8 cellular contexts compared by ENCODE assay signal in the genomic region with DNA sequence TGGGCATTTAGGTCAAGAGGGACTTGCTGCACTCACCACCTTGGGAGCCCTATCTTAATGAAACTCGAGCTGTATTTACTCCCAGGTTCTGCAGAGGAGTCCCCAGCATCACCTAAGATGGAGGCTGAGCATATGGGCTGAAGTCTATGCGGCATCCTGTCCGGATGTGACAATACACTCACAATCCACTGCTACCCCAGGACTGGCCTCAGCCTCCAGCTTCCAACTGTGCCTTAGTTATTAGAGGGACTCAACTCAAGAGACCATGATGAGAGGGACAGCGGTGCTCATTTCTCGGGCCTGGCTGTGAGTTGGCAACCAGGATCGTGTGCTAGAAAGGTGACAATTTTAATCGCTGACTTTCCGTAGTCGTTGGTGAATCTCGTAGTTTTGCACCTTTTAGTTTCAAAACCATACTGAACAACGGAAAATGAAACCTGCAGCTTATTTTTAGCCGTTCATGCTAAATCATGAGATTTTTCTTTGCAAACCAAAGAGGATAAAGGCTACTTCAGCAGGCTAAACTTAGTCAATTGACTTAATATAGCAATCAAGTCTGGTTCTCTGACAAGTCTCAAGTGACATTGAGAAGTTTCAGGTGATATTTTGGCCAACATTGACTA. TPM values are rescaled to one million over a fixed set of nuclear protein-coding genes. Genes with fewer than 3 reads are reported as not detected.
DNase-seq lines count a peak whose midpoint lies in the region; ATAC-seq, FAIRE-seq and TF ChIP-seq lines count a peak whose summit lies in the region.

No MANE protein-coding gene starts in this region.

- ATAC-seq in HG02759 (IDR thresholded peaks at IDR 0.05; ENCODE audit: unreplicated experiment) = peak; percentile 51

- peaks cover 0 to 3% of the 10 kb centered on the region in 2 donors for H3K4me1 ChIP-seq in kidney (ENCODE audit: control insufficient read depth in 1 of 2, insufficient read depth in 1 of 2, low read depth in 1 of 2, low read length in 2 of 2)

- no peaks in the 10 kb centered on the region for H3K9me3 ChIP-seq in kidney (ENCODE audit: control insufficient read depth in 1 of 2, low read length in 2 of 2)

- intact Hi-C loops in kidney (cut with DNase I) = no loop called here

- peaks cover 5 to 10% of the 10 kb centered on the region in 2 donors for H3K36me3 ChIP-seq in kidney (ENCODE audit: control insufficient read depth in 1 of 2, insufficient read depth in 2 of 2, low read length in 2 of 2)

- TF ChIP-seq CTCF in kidney (IDR thresholded peaks at IDR 0.05; ENCODE audit: borderline replicate concordance, extremely low read depth, insufficient read depth) = no peak

- peak; percentile 19 for DNase-seq in activated CD8-positive, alpha-beta memory T cell treated with anti-CD3 and anti-CD28 coated beads, Interleukin-2, amount 50 U/mL, for 4 hours
- DNase-seq in activated CD8-positive, alpha-beta memory T cell treated with anti-CD3 and anti-CD28 coated beads for 24 hours = no peak
- DNase-seq in RPMI8226 (peak; percentile 89), SKM-1 (lab: John Stamatoyannopoulos, UW; ENCODE audit: unreplicated experiment) (no peak), kidney (no peak), epidermal melanocyte (ENCODE audit: insufficient read length, low spot score) (no peak)
- peak; percentile 10 for DNase-seq in stimulated activated CD4-positive, alpha-beta T cell treated with anti-CD3 and anti-CD28 coated beads, Interleukin-4, amount 100 ng/mL, for 1 hour

- H3K4me3 ChIP-seq in kidney (ENCODE audit: low read length in 2 of 2) = no peak overlapping the region

- no peak overlapping the region for H3K9ac ChIP-seq in kidney (ENCODE audit: low read length in 2 of 2)

- no peak for FAIRE-seq in kidney (lab: Jason Lieb, UNC)

- no peak overlapping the region for H3K27ac ChIP-seq in kidney (ENCODE audit: low read depth in 2 of 2, low read length in 2 of 2)

RNA-seq across cellular contexts. Expression of a gene that starts 11.1 kb away (rescaled TPM):
- total RNA-seq in kidney = 113 TPM
- polyA plus RNA-seq in kidney (ENCODE audit: insufficient read depth, low read depth, low replicate concordance) = 8.6 TPM

Comparison
In these comparisons a context has a peak if more than half of its experiments do, and no peak if none do; other contexts are left out.
1. DNase-seq: peak in activated CD8-positive, alpha-beta memory T cell treated with anti-CD3 and anti-CD28 coated beads, Interleukin-2, amount 50 U/mL, for 4 hours (single experiment), RPMI8226 (single experiment) and stimulated activated CD4-positive, alpha-beta T cell treated with anti-CD3 and anti-CD28 coated beads, Interleukin-4, amount 100 ng/mL, for 1 hour (single experiment); none in activated CD8-positive, alpha-beta memory T cell treated with anti-CD3 and anti-CD28 coated beads for 24 hours (single experiment), SKM-1 (single experiment), kidney (single experiment) and epidermal melanocyte (single experiment).